26 cellular contexts compared by ENCODE assay signal in the genomic region with DNA sequence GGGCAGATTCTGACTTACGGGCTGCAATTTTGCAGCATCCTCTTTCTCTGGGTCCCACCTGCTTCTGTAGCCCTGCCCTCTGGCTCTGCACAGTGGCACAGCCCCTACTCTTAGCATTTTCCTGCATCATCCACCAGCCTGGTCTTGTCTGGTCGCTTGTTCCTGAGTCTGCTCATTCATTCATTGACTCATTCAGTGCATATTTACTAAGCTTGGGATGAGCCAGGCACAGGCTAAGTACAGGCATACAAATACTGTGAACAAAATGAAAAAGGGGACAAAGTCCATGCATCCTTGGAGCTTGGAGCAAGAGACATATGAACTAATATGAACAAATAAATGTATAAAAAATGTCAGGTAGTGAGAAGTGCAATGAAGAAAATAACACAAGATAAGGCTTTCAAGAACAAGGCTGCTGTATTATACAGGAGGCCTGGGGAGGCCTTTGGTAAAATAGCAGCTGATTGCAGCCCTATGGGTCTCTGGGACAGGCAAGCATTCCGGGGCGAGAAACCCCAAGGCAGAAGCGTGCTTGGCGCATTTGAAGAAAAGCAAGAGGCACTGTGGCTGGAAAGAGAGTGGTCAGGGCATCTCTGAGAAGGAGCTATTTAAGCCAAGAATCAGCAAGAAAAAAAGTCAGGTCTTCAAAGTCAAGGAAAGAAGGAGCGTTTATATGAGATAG.
DNase-seq lines count a peak whose midpoint lies in the region; ATAC-seq, FAIRE-seq and TF ChIP-seq lines count a peak whose summit lies in the region.
"Had no signal": no experiment of that assay in that cellular context is flagged by ENCODE, and none has a peak within 500 bp of the region (broad histone marks: within the 10 kb centered on the region; RNA-seq: fewer than 3 reads in every experiment).

No MANE protein-coding gene starts in this region.

- TF ChIP-seq EP300 in HepG2 (IDR thresholded peaks at IDR 0.05; ENCODE audit: low read depth in 2 of 2, low read length in 2 of 2), result no peak
- TF ChIP-seq EP300 in HepG2 (CRISPR knock-in tag; IDR thresholded peaks at IDR 0.05; ENCODE audit: borderline replicate concordance), result no peak

- no peak overlapping the region for H3K4me3 Mint-ChIP-seq in endodermal cell
- H3K4me3 Mint-ChIP-seq: CD4-positive, alpha-beta memory T cell had no signal

- H3K27ac ChIP-seq in HepG2 (ENCODE audit: extremely low read length, insufficient read depth, low read length), result no peak overlapping the region
- no peak overlapping the region for H3K27ac ChIP-seq in right lobe of liver
- no peak overlapping the region for H3K27ac ChIP-seq in endodermal cell (ENCODE audit: low read depth, low read length)
- H3K27ac ChIP-seq: RWPE1 had no signal

- TF ChIP-seq RAD21 in HepG2 (CRISPR knock-in tag; IDR thresholded peaks at IDR 0.05), result no peak

- FAIRE-seq in HepG2 (lab: Jason Lieb, UNC), result no peak
- FAIRE-seq: A204.1, GM12891 had no signal

- peak; percentile 41; the same call in 1 of the 3 replicates for ATAC-seq in HepG2
- no peak for ATAC-seq in right lobe of liver
- ATAC-seq: HCT116, Panc1 had no signal

- 61% methylated on average over 7 of the region's 7 CpGs for WGBS in HepG2 (ENCODE audit: low lambda C conversion rate)
- 74% methylated on average over 6 of the region's 7 CpGs for WGBS in right lobe of liver (ENCODE audit: insufficient coverage, low coverage, low lambda C conversion rate, missing lambda C conversion rate)
- WGBS in endodermal cell (ENCODE audit: insufficient coverage in 1 of 2, insufficient read length in 1 of 2), 2 experiments, result 87 to 100% methylated on average over 6 to 7 of the region's 7 CpGs

- peaks cover 40% of the 10 kb centered on the region for H3K27me3 Mint-ChIP-seq in endodermal cell (ENCODE audit: insufficient read depth)

- DNase-seq in HepG2 (ENCODE audit: low spot score), result peak; percentile 14
- no peak for DNase-seq in right lobe of liver
- peak; percentile 19 for DNase-seq in endodermal cell
- DNase-seq in mesenteric fat pad (ENCODE audit: low spot score), result peak; percentile 78
- no peak for DNase-seq in kidney tubule cell (ENCODE audit: low spot score)
- DNase-seq in effector CD4-positive, alpha-beta T cell, result no peak
- DNase-seq in Kasumi-1 (lab: John Stamatoyannopoulos, UW), result no peak
- DNase-seq: C1 segment of cervical spinal cord; CD4-positive, alpha-beta memory T cell; COR-L47; DMS79 treated with DMSO at 0.1 percent for 48 hours; GF-D8; NCI-H1092 treated with DMSO at 0.1 percent for 48 hours; NCI-H1436; NCI-H187; NCI-H2081 treated with DMSO at 0.1 percent for 48 hours; NCI-H2171; NCI-H226; NCI-H510A; NCI-H69; SHP77 treated with DMSO at 0.1 percent for 48 hours had no signal

- TF ChIP-seq POLR2A in HepG2 (IDR thresholded peaks at IDR 0.05; ENCODE audit: insufficient read depth in 1 of 2, low read depth in 2 of 2, low read length in 2 of 2) (no peak), right lobe of liver (IDR thresholded peaks at IDR 0.05) (no peak)

- H2AFZ ChIP-seq in HepG2 (ENCODE audit: low read length), result no peak overlapping the region

- no peak for TF ChIP-seq CTCF in HepG2 (CRISPR knock-in tag; IDR thresholded peaks at IDR 0.05)
- TF ChIP-seq CTCF in right lobe of liver (IDR thresholded peaks at IDR 0.05), result no peak
- no peak for TF ChIP-seq CTCF in endodermal cell (conservative IDR thresholded peaks at IDR 0.05)

- H3K4me3 ChIP-seq in HepG2 (replicated peaks in 1 of 3; ENCODE audit: insufficient read depth in 1 of 3, low read depth in 2 of 3, low read length in 3 of 3) (no peak overlapping the region), right lobe of liver (no peak overlapping the region), endodermal cell (ENCODE audit: low read length) (no peak overlapping the region)

- CTCF ChIA-PET in HepG2 (lab: Yijun Ruan, JAX; ENCODE audit: low intra/inter-chr PET ratio, low total read pairs), result no interaction called here

- H3K9me3 ChIP-seq in HepG2 (ENCODE audit: low read length) (no peaks in the 10 kb centered on the region), right lobe of liver (no peaks in the 10 kb centered on the region), endodermal cell (ENCODE audit: control insufficient read depth, low read length) (no peaks in the 10 kb centered on the region)

- intact Hi-C loops in HepG2 (cut with micrococcal nuclease; ENCODE audit: unreplicated experiment) (no loop called here), right lobe of liver (cut with DNase I) (no loop called here)

- peaks cover 1 to 7% of the 10 kb centered on the region in 2 experiments; a peak in 1 of 5 replicates for H3K27me3 ChIP-seq in HepG2 (ENCODE audit: control insufficient read depth in 1 of 2, insufficient read depth in 2 of 2, low read length in 2 of 2)
- no peaks in the 10 kb centered on the region for H3K27me3 ChIP-seq in right lobe of liver
- H3K27me3 ChIP-seq in endodermal cell (ENCODE audit: control insufficient read depth, insufficient read depth, low read length, poor library complexity, severe bottlenecking), result peaks cover 13% of the 10 kb centered on the region

- no peaks in the 10 kb centered on the region for H3K9me3 Mint-ChIP-seq in endodermal cell
- H3K9me3 Mint-ChIP-seq: CD4-positive, alpha-beta memory T cell had no signal

- H4K20me1 ChIP-seq in HepG2 (ENCODE audit: insufficient read depth, low read length), result no peaks in the 10 kb centered on the region

- H3K79me2 ChIP-seq in HepG2 (ENCODE audit: insufficient read depth, low read length), result no peaks in the 10 kb centered on the region

- H3K36me3 ChIP-seq in HepG2 (replicated peaks in 1 of 2; ENCODE audit: control insufficient read depth in 1 of 2, insufficient read depth in 2 of 2, low read length in 2 of 2) (no peaks in the 10 kb centered on the region), right lobe of liver (no peaks in the 10 kb centered on the region), endodermal cell (ENCODE audit: control insufficient read depth, insufficient read depth, low read length) (no peaks in the 10 kb centered on the region)

- peaks cover 17% of the 10 kb centered on the region for H3K4me1 Mint-ChIP-seq in endodermal cell

- H3K36me3 Mint-ChIP-seq in endodermal cell (ENCODE audit: low read depth), result no peaks in the 10 kb centered on the region
- H3K36me3 Mint-ChIP-seq: CD4-positive, alpha-beta memory T cell had no signal

- no peaks in the 10 kb centered on the region for H3K4me1 ChIP-seq in HepG2 (ENCODE audit: insufficient read depth, low read length)
- H3K4me1 ChIP-seq in right lobe of liver, result no peaks in the 10 kb centered on the region
- H3K4me1 ChIP-seq in endodermal cell (ENCODE audit: control insufficient read depth, insufficient read depth, low read length), result peaks cover 14% of the 10 kb centered on the region

- no peak overlapping the region for H3K4me2 ChIP-seq in HepG2 (ENCODE audit: low read depth, low read length)

- in situ Hi-C loops in HepG2 (cut with HindIII; ENCODE audit: extremely low pct_ligation_motif_present, low pct_unique_long_range_greater_than_20kb), result loop anchor here (25.0 kb wide), 1 partner anchor 106 kb away; the partner anchor contains the start of gene ALX4

- no peak overlapping the region for H3K27ac Mint-ChIP-seq in endodermal cell

- no TSS peak for BruUV-seq in HepG2 (replicated peaks; lab: Mats Ljungman, UMichigan)

- H3K9ac ChIP-seq in HepG2 (ENCODE audit: insufficient read depth, low read depth, low read length), result no peak overlapping the region
- no peak overlapping the region for H3K9ac ChIP-seq in endodermal cell (ENCODE audit: extremely low read depth, low read length, poor library complexity, severe bottlenecking)

- POLR2A ChIA-PET in HepG2 (lab: Yijun Ruan, JAX), result no interaction called here

TF ChIP-seq in HepG2, 621 proteins besides CTCF, POLR2A, EP300 and RAD21 (continues in another document):
- TF ChIP-seq ZNF607 (CRISPR knock-in tag; IDR thresholded peaks at IDR 0.05; ENCODE audit: borderline replicate concordance) (no peak), ZNF350 (CRISPR knock-in tag; IDR thresholded peaks at IDR 0.05; ENCODE audit: borderline replicate concordance, low read depth) (no peak), DMTF1 (CRISPR knock-in tag; IDR thresholded peaks at IDR 0.05) (no peak), MNT (IDR thresholded peaks at IDR 0.05) (no peak), ZNF3 (CRISPR knock-in tag; IDR thresholded peaks at IDR 0.05) (no peak), GLI4 (CRISPR knock-in tag; IDR thresholded peaks at IDR 0.05; ENCODE audit: borderline replicate concordance) (no peak)

Comparison
In these comparisons a context has a peak if more than half of its experiments do, and no peak if none do; other contexts are left out.
1. DNase-seq: peak in HepG2 (single experiment), endodermal cell (single experiment) and mesenteric fat pad (single experiment); none in right lobe of liver (0 of 3), kidney tubule cell (single experiment), effector CD4-positive, alpha-beta T cell (single experiment) and Kasumi-1 (0 of 2).